Comparison of ENCODE assay signal across 23 cellular contexts in genomic region chr22:23875801-23876200, GRCh38. TPM values are rescaled to one million over a fixed set of nuclear protein-coding genes. Genes with fewer than 3 reads are reported as not detected.
"Had no signal": no experiment of that assay in that cellular context is flagged by ENCODE, and none has a peak within 500 bp of the region (broad histone marks: within the 10 kb centered on the region; RNA-seq: fewer than 3 reads in every experiment).

No MANE protein-coding gene starts in this region.

- DNase-seq: colonic mucosa; cortex of kidney; effector CD8-positive, alpha-beta T cell; effector memory CD8-positive, alpha-beta T cell; endodermal cell; erythroblast; foreskin keratinocyte; heart left ventricle; hypothalamus; immature natural killer cell; islet precursor cell; left cardiac atrium; left lung; left ventricle myocardium superior; lower lobe of right lung; mesenchymal stem cell; naive thymus-derived CD4-positive, alpha-beta T cell had no signal

- H3K36me3 ChIP-seq: colonic mucosa had no signal

- H3K4me3 ChIP-seq: colonic mucosa, esophagus muscularis mucosa, gastroesophageal sphincter, heart left ventricle, hepatocyte, left lung, lower lobe of right lung had no signal

- H3K79me2 ChIP-seq: hepatocyte had no signal

- H2AFZ ChIP-seq: hepatocyte had no signal

- H3K4me1 ChIP-seq: colonic mucosa, esophagus muscularis mucosa, foreskin keratinocyte, gastroesophageal sphincter, left lung, lower lobe of right lung had no signal

- H3K9me3 Mint-ChIP-seq: dendritic cell treated with granulocyte-macrophage colony-stimulating factor and Interleukin-4, amounts not matched to agents 40 ng/mL and 50 ng/mL, for 4 days; effector memory CD8-positive, alpha-beta T cell; endodermal cell; immature natural killer cell; mesothelial cell of epicardium; naive thymus-derived CD4-positive, alpha-beta T cell had no signal

- H3K9me3 ChIP-seq: colonic mucosa, esophagus muscularis mucosa, gastroesophageal sphincter, heart left ventricle, left lung, lower lobe of right lung had no signal

- H3K4me3 Mint-ChIP-seq: dendritic cell treated with granulocyte-macrophage colony-stimulating factor and Interleukin-4, amounts not matched to agents 40 ng/mL and 50 ng/mL, for 4 days; effector memory CD8-positive, alpha-beta T cell; endodermal cell; immature natural killer cell; mesothelial cell of epicardium; naive thymus-derived CD4-positive, alpha-beta T cell had no signal

- H3K27ac Mint-ChIP-seq: dendritic cell treated with granulocyte-macrophage colony-stimulating factor and Interleukin-4, amounts not matched to agents 40 ng/mL and 50 ng/mL, for 4 days; endodermal cell; immature natural killer cell; mesothelial cell of epicardium; naive thymus-derived CD4-positive, alpha-beta T cell had no signal

- H3K27me3 Mint-ChIP-seq: dendritic cell treated with granulocyte-macrophage colony-stimulating factor and Interleukin-4, amounts not matched to agents 40 ng/mL and 50 ng/mL, for 4 days; effector memory CD8-positive, alpha-beta T cell; naive thymus-derived CD4-positive, alpha-beta T cell had no signal

- H3K27me3 ChIP-seq: colonic mucosa, esophagus muscularis mucosa, foreskin keratinocyte, gastroesophageal sphincter, heart left ventricle, hepatocyte, left lung had no signal

- H3K27ac ChIP-seq: colonic mucosa, epithelial cell of prostate, esophagus muscularis mucosa, foreskin keratinocyte, gastroesophageal sphincter, heart left ventricle, hepatocyte, left lung, lower lobe of right lung had no signal

- H3K4me2 ChIP-seq: hepatocyte had no signal

- H3K4me1 Mint-ChIP-seq: endodermal cell, immature natural killer cell, mesothelial cell of epicardium had no signal

RNA-seq across cellular contexts. Expression of gene DERL3, which starts 37.0 kb away (rescaled TPM):
- total RNA-seq: esophagus muscularis mucosa had no signal
